Comparison of ENCODE assay signal across 1 cellular context in the genomic region with DNA sequence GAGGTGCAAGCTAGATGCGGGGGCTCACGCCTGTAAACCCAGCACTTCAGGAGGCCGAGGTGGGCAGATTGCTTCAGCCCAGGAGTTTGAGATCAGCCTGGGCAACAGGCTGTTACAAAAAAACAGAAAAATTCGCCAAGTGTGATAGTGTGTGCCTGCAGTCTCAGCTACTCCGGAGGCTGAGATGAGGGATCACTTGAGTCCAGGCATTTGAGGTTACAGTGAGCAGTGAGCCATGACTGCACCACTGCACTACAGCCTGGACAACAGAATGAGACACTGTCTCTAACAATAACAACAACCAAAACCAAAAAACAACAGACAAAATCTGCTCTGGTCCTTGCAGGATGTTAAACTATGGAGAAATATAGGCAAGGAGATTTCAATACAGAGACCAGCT.
TF ChIP-seq lines count a peak whose summit lies in the region.

No MANE protein-coding gene starts in this region.

TF ChIP-seq in A549, 52 proteins besides CTCF, POLR2A, EP300 and RAD21 (continued from another document):
- TF ChIP-seq, protein P1, sequence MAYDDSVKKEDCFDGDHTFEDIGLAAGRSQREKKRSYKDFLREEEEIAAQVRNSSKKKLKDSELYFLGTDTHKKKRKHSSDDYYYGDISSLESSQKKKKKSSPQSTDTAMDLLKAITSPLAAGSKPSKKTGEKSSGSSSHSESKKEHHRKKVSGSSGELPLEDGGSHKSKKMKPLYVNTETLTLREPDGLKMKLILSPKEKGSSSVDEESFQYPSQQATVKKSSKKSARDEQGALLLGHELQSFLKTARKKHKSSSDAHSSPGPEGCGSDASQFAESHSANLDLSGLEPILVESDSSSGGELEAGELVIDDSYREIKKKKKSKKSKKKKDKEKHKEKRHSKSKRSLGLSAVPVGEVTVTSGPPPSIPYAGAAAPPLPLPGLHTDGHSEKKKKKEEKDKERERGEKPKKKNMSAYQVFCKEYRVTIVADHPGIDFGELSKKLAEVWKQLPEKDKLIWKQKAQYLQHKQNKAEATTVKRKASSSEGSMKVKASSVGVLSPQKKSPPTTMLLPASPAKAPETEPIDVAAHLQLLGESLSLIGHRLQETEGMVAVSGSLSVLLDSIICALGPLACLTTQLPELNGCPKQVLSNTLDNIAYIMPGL (CRISPR knock-in tag; IDR thresholded peaks at IDR 0.05; ENCODE audit: borderline replicate concordance) = no peak
- no peak for TF ChIP-seq SMC3 (IDR thresholded peaks at IDR 0.05)
